ENCODE assay signal across 11 cellular contexts in genomic region chr3:151550642-151551041, GRCh38.
"Had no signal": no experiment of that assay in that cellular context is flagged by ENCODE, and none has a peak within 500 bp of the region (broad histone marks: within the 10 kb centered on the region; RNA-seq: fewer than 3 reads in every experiment).

No MANE protein-coding gene starts in this region.

- H3K4me1 ChIP-seq: SJSA1 had no signal

- ATAC-seq: activated naive CD4-positive, alpha-beta T cell treated with anti-CD3 and anti-CD28 coated beads, Interleukin-2, amount 50 U/mL, for 72 hours had no signal

- H3K36me3 ChIP-seq: SJSA1 had no signal

- H3K4me3 ChIP-seq: SJSA1, skin epidermis had no signal

- H3K9me3 ChIP-seq: SJSA1 had no signal

- H3K27me3 ChIP-seq: SJSA1 had no signal

- DNase-seq: activated CD4-positive, alpha-beta T cell treated with anti-CD3 and anti-CD28 coated beads, Interleukin-2, amount 50 U/mL, for 48 hours; activated gamma-delta T cell; amniotic stem cell; caudate nucleus; endodermal cell; immature natural killer cell; kidney glomerular epithelial cell; occipital lobe had no signal

- H3K27ac ChIP-seq: SJSA1, skin epidermis had no signal
